Comparison of ENCODE assay signal across 1 cellular context in genomic region chr3:56781762-56782161, GRCh38.
TF ChIP-seq lines count a peak whose summit lies in the region.

No MANE protein-coding gene starts in this region.

TF ChIP-seq in HepG2, 621 proteins besides CTCF, POLR2A, EP300 and RAD21:
- TF ChIP-seq HHEX (CRISPR knock-in tag; IDR thresholded peaks at IDR 0.05) = 0 out of 2 replicates have a peak, but pooled peaks have one; percentile 23
- no peak for TF ChIP-seq ZMYM4 (CRISPR knock-in tag; IDR thresholded peaks at IDR 0.05)
- TF ChIP-seq, protein P1, sequence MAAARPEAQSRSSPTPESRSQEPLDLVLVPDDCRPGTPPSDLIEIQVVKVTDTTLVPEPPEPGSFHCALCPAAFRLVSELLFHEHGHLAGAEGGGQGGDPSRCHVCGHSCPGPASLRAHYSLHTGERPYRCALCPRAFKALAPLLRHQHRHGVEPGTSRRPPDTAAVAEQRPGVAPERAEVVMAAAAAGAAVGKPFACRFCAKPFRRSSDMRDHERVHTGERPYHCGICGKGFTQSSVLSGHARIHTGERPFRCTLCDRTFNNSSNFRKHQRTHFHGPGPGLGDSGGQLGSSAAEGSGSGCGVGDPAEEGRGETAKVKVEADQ (CRISPR knock-in tag; IDR thresholded peaks at IDR 0.05; ENCODE audit: borderline replicate concordance) = peak; percentile 19; the same call in 1 of the 2 replicates
- 0 out of 2 replicates have a peak, but pooled peaks have one; percentile 15 for TF ChIP-seq TBX3 (IDR thresholded peaks at IDR 0.05; ENCODE audit: borderline replicate concordance)
- TF ChIP-seq ZBTB38 (CRISPR knock-in tag; IDR thresholded peaks at IDR 0.05) = 0 out of 2 replicates have a peak, but pooled peaks have one; percentile 25
- no peak for TF ChIP-seq PRPF4 (IDR thresholded peaks at IDR 0.05; ENCODE audit: low read depth, low read length, poor library complexity, severe bottlenecking)
- 0 out of 2 replicates have a peak, but pooled peaks have one; percentile 12 for TF ChIP-seq SP4 (CRISPR knock-in tag; IDR thresholded peaks at IDR 0.05)
- TF ChIP-seq ZNF761 (CRISPR knock-in tag; conservative IDR thresholded peaks at IDR 0.05) = 0 out of 2 replicates have a peak, but pooled peaks have one; percentile 8
- no peak for TF ChIP-seq ZNF605 (CRISPR knock-in tag; IDR thresholded peaks at IDR 0.05)
- no peak for TF ChIP-seq ZNF205 (CRISPR knock-in tag; IDR thresholded peaks at IDR 0.05)
- no peak for TF ChIP-seq KMT2B (CRISPR knock-in tag; IDR thresholded peaks at IDR 0.05)
- no peak for TF ChIP-seq ZNF329 (CRISPR knock-in tag; IDR thresholded peaks at IDR 0.05; ENCODE audit: low read depth)
- no peak for TF ChIP-seq MNT (IDR thresholded peaks at IDR 0.05)
- no peak for TF ChIP-seq DNMT1 (CRISPR knock-in tag; IDR thresholded peaks at IDR 0.05)
- TF ChIP-seq CCDC6 (CRISPR knock-in tag; IDR thresholded peaks at IDR 0.05) = 0 out of 2 replicates have a peak, but pooled peaks have one; percentile 22
- no peak for TF ChIP-seq HDAC1 (CRISPR knock-in tag; IDR thresholded peaks at IDR 0.05)
